ENCODE assay signal across 16 cellular contexts in the genomic region with DNA sequence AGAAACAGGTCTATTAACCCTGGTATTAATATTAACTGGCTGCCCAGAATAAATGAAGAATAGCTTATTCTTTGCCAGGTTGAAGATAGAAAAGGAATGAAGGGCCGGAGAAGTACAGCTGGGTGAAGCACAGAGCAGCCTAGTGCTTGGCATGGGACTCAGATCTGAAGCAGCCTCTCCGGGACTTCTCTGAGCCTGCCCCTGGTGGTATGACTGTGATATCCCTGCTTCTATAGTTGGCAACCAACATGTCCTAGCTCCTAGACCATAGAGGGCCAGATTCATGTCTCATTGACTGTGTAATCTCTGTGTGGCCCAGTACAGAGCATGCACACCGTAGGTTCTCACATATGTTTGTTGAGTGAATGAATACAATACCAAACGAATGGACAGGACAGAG.
DNase-seq lines count a peak whose midpoint lies in the region; ATAC-seq and TF ChIP-seq lines count a peak whose summit lies in the region.
"Had no signal": no experiment of that assay in that cellular context is flagged by ENCODE, and none has a peak within 500 bp of the region (broad histone marks: within the 10 kb centered on the region; RNA-seq: fewer than 3 reads in every experiment).

No MANE protein-coding gene starts in this region.

- H3K4me3 ChIP-seq in WERI-Rb-1 (ENCODE audit: low read depth, low read length): no peak overlapping the region
- H3K4me3 ChIP-seq: sigmoid colon had no signal

- H3K27me3 ChIP-seq in WERI-Rb-1 (ENCODE audit: insufficient read depth, low read depth, severe bottlenecking): no peaks in the 10 kb centered on the region
- H3K27me3 ChIP-seq: sigmoid colon had no signal

- H3K4me3 Mint-ChIP-seq in HFFc6: no peak overlapping the region
- no peak overlapping the region for H3K4me3 Mint-ChIP-seq in stimulated activated naive B cell treated with anti-CD40 and anti-IgM and Interleukin-4, amounts not matched to agents 10 μg/mL and 1 μg/mL and 100 μg/mL, for 72 hours

- no peak for ATAC-seq in GM18870 (IDR thresholded peaks at IDR 0.05; ENCODE audit: unreplicated experiment)
- ATAC-seq in stimulated activated naive B cell treated with anti-CD40 and anti-IgM and Interleukin-4, amounts not matched to agents 10 μg/mL and 1 μg/mL and 100 μg/mL, for 72 hours (replicated peaks): no peak

- H3K36me3 ChIP-seq in WERI-Rb-1: peaks cover 20% of the 10 kb centered on the region
- H3K36me3 ChIP-seq: neutrophil, sigmoid colon had no signal

- DNase-seq in activated effector memory CD4-positive, alpha-beta T cell treated with anti-CD3 and anti-CD28 coated beads, Interleukin-2, amount 50 U/mL, for 16 hours: peak; percentile 16
- no peak for DNase-seq in activated effector memory CD4-positive, alpha-beta T cell treated with Interleukin-2 at 50 U/mL for 16 hours
- DNase-seq in HFFc6 (peak; percentile 15), WERI-Rb-1 (no peak), posterior vena cava (ENCODE audit: low spot score) (peak; percentile 18), NK-92 (lab: John Stamatoyannopoulos, UW; ENCODE audit: unreplicated experiment) (no peak)
- DNase-seq in stimulated activated naive B cell treated with anti-CD40 and anti-IgM and Interleukin-4, amounts not matched to agents 10 μg/mL and 1 μg/mL and 100 μg/mL, for 72 hours: no peak
- DNase-seq: ACHN; activated CD4-positive, alpha-beta T cell treated with anti-CD3 and anti-CD28 coated beads for 1 hour; activated naive CD4-positive, alpha-beta T cell treated with anti-CD3 and anti-CD28 coated beads, Interleukin-2, amount 50 U/mL, for 16 hours; GDM1; NCI-H1694 treated with DMSO at 0.1 percent for 48 hours; sigmoid colon; stimulated activated CD4-positive, alpha-beta T cell treated with anti-CD3 and anti-CD28 coated beads, Interleukin-2, amount 100 ng/mL, for 48 hours had no signal

- H3K27ac ChIP-seq in WERI-Rb-1: no peak overlapping the region
- H3K27ac ChIP-seq: neutrophil, sigmoid colon had no signal

- H3K36me3 Mint-ChIP-seq in HFFc6 (ENCODE audit: low read depth): no peaks in the 10 kb centered on the region
- H3K36me3 Mint-ChIP-seq in stimulated activated naive B cell treated with anti-CD40 and anti-IgM and Interleukin-4, amounts not matched to agents 10 μg/mL and 1 μg/mL and 100 μg/mL, for 72 hours: peaks cover 4 to 13% of the 10 kb centered on the region in 2 donors

- no peak overlapping the region for H3K27ac Mint-ChIP-seq in HFFc6
- H3K27ac Mint-ChIP-seq in stimulated activated naive B cell treated with anti-CD40 and anti-IgM and Interleukin-4, amounts not matched to agents 10 μg/mL and 1 μg/mL and 100 μg/mL, for 72 hours: no peak overlapping the region

- H3K9me3 ChIP-seq in WERI-Rb-1 (ENCODE audit: severe bottlenecking): peaks cover 13% of the 10 kb centered on the region
- H3K9me3 ChIP-seq: neutrophil, sigmoid colon had no signal

- TF ChIP-seq CTCF in HFFc6 (IDR thresholded peaks at IDR 0.05) (peak; percentile 23; the same call in 1 of the 2 replicates), WERI-Rb-1 (IDR thresholded peaks at IDR 0.05; ENCODE audit: low read depth, low read length) (peak; percentile 52)

- 0 out of 2 replicates have a peak, but pooled peaks cover under 1% of the 10 kb centered on the region for H3K9me3 Mint-ChIP-seq in HFFc6
- H3K9me3 Mint-ChIP-seq in stimulated activated naive B cell treated with anti-CD40 and anti-IgM and Interleukin-4, amounts not matched to agents 10 μg/mL and 1 μg/mL and 100 μg/mL, for 72 hours: no peaks in the 10 kb centered on the region

- H3K27me3 Mint-ChIP-seq in HFFc6 (ENCODE audit: insufficient read depth): peaks cover 21% of the 10 kb centered on the region
- H3K27me3 Mint-ChIP-seq in stimulated activated naive B cell treated with anti-CD40 and anti-IgM and Interleukin-4, amounts not matched to agents 10 μg/mL and 1 μg/mL and 100 μg/mL, for 72 hours: no peaks in the 10 kb centered on the region

- intact Hi-C loops in posterior vena cava (cut with DNase I): no loop called here

- H3K4me1 Mint-ChIP-seq in HFFc6 (ENCODE audit: low read depth): peaks cover 7% of the 10 kb centered on the region
- H3K4me1 Mint-ChIP-seq in stimulated activated naive B cell treated with anti-CD40 and anti-IgM and Interleukin-4, amounts not matched to agents 10 μg/mL and 1 μg/mL and 100 μg/mL, for 72 hours: no peaks in the 10 kb centered on the region

Comparison
In these comparisons a context has a peak if more than half of its experiments do, and no peak if none do; other contexts are left out.
1. DNase-seq: peak in activated effector memory CD4-positive, alpha-beta T cell treated with anti-CD3 and anti-CD28 coated beads, Interleukin-2, amount 50 U/mL, for 16 hours (single experiment), HFFc6 (single experiment) and posterior vena cava (single experiment); none in activated effector memory CD4-positive, alpha-beta T cell treated with Interleukin-2 at 50 U/mL for 16 hours (single experiment), WERI-Rb-1 (single experiment), NK-92 (single experiment) and stimulated activated naive B cell treated with anti-CD40 and anti-IgM and Interleukin-4, amounts not matched to agents 10 μg/mL and 1 μg/mL and 100 μg/mL, for 72 hours (single experiment).